ENCODE assay signal across 1 cellular context in genomic region chr1:7616076-7616833, GRCh38.
TF ChIP-seq lines count a peak whose summit lies in the region.

No MANE protein-coding gene starts in this region.

TF ChIP-seq in HepG2, 621 proteins besides CTCF, POLR2A, EP300 and RAD21 (continued from another document and continues in another):
- TF ChIP-seq NFAT5 (CRISPR knock-in tag; IDR thresholded peaks at IDR 0.05) (0 out of 2 replicates have a peak, but pooled peaks have one; percentile 40), ERF (CRISPR knock-in tag; IDR thresholded peaks at IDR 0.05) (peak; percentile 51; the same call in 1 of the 2 replicates), ZC3H13 (CRISPR knock-in tag; IDR thresholded peaks at IDR 0.05) (no peak), REPIN1 (CRISPR knock-in tag; IDR thresholded peaks at IDR 0.05; ENCODE audit: borderline replicate concordance, low read depth) (no peak), ZNF138 (CRISPR knock-in tag; IDR thresholded peaks at IDR 0.05; ENCODE audit: low read depth) (0 out of 2 replicates have a peak, but pooled peaks have one; percentile 67), KLF16 (CRISPR knock-in tag; IDR thresholded peaks at IDR 0.05) (0 out of 4 replicates have a peak, but pooled peaks of 1 of the 2 experiments have one; percentile 40), ZNF704 (CRISPR knock-in tag; IDR thresholded peaks at IDR 0.05; ENCODE audit: borderline replicate concordance) (no peak), ONECUT2 (CRISPR knock-in tag; IDR thresholded peaks at IDR 0.05) (no peak), GFI1 (CRISPR knock-in tag; IDR thresholded peaks at IDR 0.05; ENCODE audit: borderline replicate concordance) (no peak), ZNF816 (CRISPR knock-in tag; IDR thresholded peaks at IDR 0.05; ENCODE audit: borderline replicate concordance) (0 out of 2 replicates have a peak, but pooled peaks have one; percentile 43), HNRNPK (IDR thresholded peaks at IDR 0.05; ENCODE audit: low read depth, low read length, poor library complexity, severe bottlenecking) (no peak), SALL1 (CRISPR knock-in tag; IDR thresholded peaks at IDR 0.05) (peak; percentile 80), ATF4 (CRISPR knock-in tag; IDR thresholded peaks at IDR 0.05) (no peak), TRIM22 (IDR thresholded peaks at IDR 0.05) (no peak), ZNF878 (CRISPR knock-in tag; IDR thresholded peaks at IDR 0.05) (0 out of 2 replicates have a peak, but pooled peaks have one; percentile 62), TFE3 (CRISPR knock-in tag; IDR thresholded peaks at IDR 0.05) (0 out of 2 replicates have a peak, but pooled peaks have one; percentile 39), ARID5B (CRISPR knock-in tag; IDR thresholded peaks at IDR 0.05) (0 out of 2 replicates have a peak, but pooled peaks have one; percentile 20), SP4 (CRISPR knock-in tag; IDR thresholded peaks at IDR 0.05) (no peak), RXRB (CRISPR knock-in tag; IDR thresholded peaks at IDR 0.05; ENCODE audit: borderline replicate concordance) (no peak), ZSCAN9 (CRISPR knock-in tag; IDR thresholded peaks at IDR 0.05; ENCODE audit: borderline replicate concordance) (peak; percentile 89), POGK (CRISPR knock-in tag; conservative IDR thresholded peaks at IDR 0.05) (no peak), HIC2 (CRISPR knock-in tag; IDR thresholded peaks at IDR 0.05; ENCODE audit: low read depth) (no peak), ZNF24 (IDR thresholded peaks at IDR 0.05) (no peak), SP1 (IDR thresholded peaks at IDR 0.05) (no peak), SP1 (CRISPR knock-in tag; IDR thresholded peaks at IDR 0.05) (no peak), PREB (CRISPR knock-in tag; IDR thresholded peaks at IDR 0.05) (no peak), AKNA (CRISPR knock-in tag; IDR thresholded peaks at IDR 0.05; ENCODE audit: borderline replicate concordance) (0 out of 2 replicates have a peak, but pooled peaks have one; percentile 52), ZNF563 (CRISPR knock-in tag; IDR thresholded peaks at IDR 0.05) (0 out of 2 replicates have a peak, but pooled peaks have one; percentile 29), PHF20 (CRISPR knock-in tag; IDR thresholded peaks at IDR 0.05) (no peak)
